Comparison of ENCODE assay signal across 20 cellular contexts in the genomic region with DNA sequence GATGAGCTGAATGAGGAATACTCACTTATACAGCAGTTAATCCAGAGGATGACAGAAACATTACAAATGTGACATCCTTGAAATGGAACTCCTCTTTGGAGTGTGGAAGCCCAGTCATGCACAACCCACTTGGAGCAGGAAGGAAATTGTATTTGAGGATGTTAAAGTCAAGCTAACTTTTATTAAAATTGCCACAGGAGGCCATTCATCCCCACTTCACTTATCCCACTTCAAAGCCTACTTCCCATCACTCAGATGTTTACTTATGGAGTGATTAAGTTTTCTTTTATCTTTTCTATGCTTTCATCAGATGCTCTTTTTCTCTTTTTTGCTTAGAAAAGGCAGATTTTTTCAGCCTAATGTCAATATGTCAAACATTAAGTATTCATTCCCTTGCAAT.
DNase-seq lines count a peak whose midpoint lies in the region; ATAC-seq and TF ChIP-seq lines count a peak whose summit lies in the region.
"Had no signal": no experiment of that assay in that cellular context is flagged by ENCODE, and none has a peak within 500 bp of the region (broad histone marks: within the 10 kb centered on the region; RNA-seq: fewer than 3 reads in every experiment).

No MANE protein-coding gene starts in this region.

- CTCF ChIA-PET in PC-3 (lab: Charles Lee), result no interaction called here

- H3K23me2 ChIP-seq in H9 (ENCODE audit: insufficient read length, low read depth, low read length, poor library complexity, severe bottlenecking), result no peaks in the 10 kb centered on the region

- peaks cover 16 to 34% of the 10 kb centered on the region in 2 experiments for H3K4me1 Mint-ChIP-seq in H9
- H3K4me1 Mint-ChIP-seq in neural progenitor cell, result peaks cover 25% of the 10 kb centered on the region

- TF ChIP-seq CTCF in cardiac muscle cell (IDR thresholded peaks at IDR 0.05; ENCODE audit: low read depth, low read length) (no peak), heart right ventricle (IDR thresholded peaks at IDR 0.05) (no peak), H9 (conservative IDR thresholded peaks at IDR 0.05) (no peak), PC-3 (conservative IDR thresholded peaks at IDR 0.05; ENCODE audit: low read depth, low read length) (no peak), neural progenitor cell (IDR thresholded peaks at IDR 0.05) (no peak)

- intact Hi-C loops in heart right ventricle (cut with DNase I) (no loop called here), PC-3 (cut with micrococcal nuclease) (no loop called here)

- POLR2A ChIA-PET in PC-3 (lab: Charles Lee; ENCODE audit: unreplicated experiment), result interaction anchor here (0.6 kb wide), 1 partner anchor 74 kb away, joined by 3 read pairs; no protein-coding TSS in a partner anchor

- no peak overlapping the region for H2BK20ac ChIP-seq in H9 (ENCODE audit: low read depth, low read length, poor library complexity, severe bottlenecking)

- H3K18ac ChIP-seq in H9 (ENCODE audit: insufficient read length, low read depth, low read length), result no peak overlapping the region

- H3K27me3 ChIP-seq in cardiac muscle cell (no peaks in the 10 kb centered on the region), heart right ventricle (no peaks in the 10 kb centered on the region), H9 (ENCODE audit: insufficient read depth, low read length) (no peaks in the 10 kb centered on the region), PC-3 (ENCODE audit: low read length) (no peaks in the 10 kb centered on the region), neural progenitor cell (no peaks in the 10 kb centered on the region)
- H3K27me3 ChIP-seq: SJCRH30 had no signal

- no peak overlapping the region for H3K23ac ChIP-seq in H9 (ENCODE audit: insufficient read length, low read depth, low read length)

- no peaks in the 10 kb centered on the region for H3K27me3 Mint-ChIP-seq in H9 (ENCODE audit: low read depth)
- H3K27me3 Mint-ChIP-seq in neural progenitor cell (ENCODE audit: insufficient read depth, low read depth), result no peaks in the 10 kb centered on the region

- no peak overlapping the region for H2AFZ ChIP-seq in H9 (ENCODE audit: low read length)
- no peak overlapping the region for H2AFZ ChIP-seq in PC-3 (ENCODE audit: low read length)
- H2AFZ ChIP-seq in neural progenitor cell (replicated peaks), result peak overlapping the region; percentile 20
- H2AFZ ChIP-seq: GM23248 had no signal

- no peaks in the 10 kb centered on the region; a peak in 1 of 7 replicates for H3K36me3 Mint-ChIP-seq in H9 (ENCODE audit: insufficient read depth in 1 of 3, low read depth in 3 of 3)
- H3K36me3 Mint-ChIP-seq in neural progenitor cell, result no peaks in the 10 kb centered on the region

- peak overlapping the region in 2 of 3 experiments; percentile 47 to 82; a peak in 3 of 7 replicates for H3K27ac Mint-ChIP-seq in H9
- H3K27ac Mint-ChIP-seq in neural progenitor cell, result no peak overlapping the region
- H3K27ac Mint-ChIP-seq: CD8-positive, alpha-beta T cell; T-helper 1 cell treated with Interleukin-12 subunit alpha and Interleukin-12 subunit beta and Interleukin-4 antibody, amounts not matched to agents 30 μg/mL and 1 μg/mL, for 36 hours had no signal

- H3K79me1 ChIP-seq in H9 (ENCODE audit: insufficient read depth, low read depth, low read length, poor library complexity, severe bottlenecking), result no peaks in the 10 kb centered on the region

- no peak overlapping the region for H3K56ac ChIP-seq in H9 (ENCODE audit: insufficient read length, low read depth, low read length)

- no peak overlapping the region for H2AK5ac ChIP-seq in H9 (ENCODE audit: insufficient read length, low read length)

- H2BK5ac ChIP-seq in H9 (ENCODE audit: insufficient read length, low read length), result no peak overlapping the region

- H3K4me1 ChIP-seq in cardiac muscle cell (ENCODE audit: low read depth), result no peaks in the 10 kb centered on the region
- H3K4me1 ChIP-seq in heart right ventricle, result no peaks in the 10 kb centered on the region
- H3K4me1 ChIP-seq in H9 (ENCODE audit: insufficient read depth, low read length), result peaks cover 15% of the 10 kb centered on the region
- H3K4me1 ChIP-seq in PC-3 (ENCODE audit: insufficient read depth, low read length), result peaks cover 72% of the 10 kb centered on the region
- no peaks in the 10 kb centered on the region for H3K4me1 ChIP-seq in neural progenitor cell
- H3K4me1 ChIP-seq: SJCRH30 had no signal

- no peaks in the 10 kb centered on the region for H3K9me2 ChIP-seq in PC-3 (replicated peaks; ENCODE audit: low read length)

- H3K9me3 ChIP-seq in cardiac muscle cell (ENCODE audit: low read depth) (no peaks in the 10 kb centered on the region), heart right ventricle (no peaks in the 10 kb centered on the region), H9 (ENCODE audit: control insufficient read depth, low read depth, low read length) (no peaks in the 10 kb centered on the region), PC-3 (ENCODE audit: low read length) (no peaks in the 10 kb centered on the region), neural progenitor cell (ENCODE audit: low read depth) (no peaks in the 10 kb centered on the region)
- H3K9me3 ChIP-seq: SJCRH30 had no signal

- no peak overlapping the region for H3K4me3 ChIP-seq in cardiac muscle cell
- no peak overlapping the region for H3K4me3 ChIP-seq in heart right ventricle
- no peak overlapping the region for H3K4me3 ChIP-seq in PC-3 (ENCODE audit: low read length)
- no peak overlapping the region for H3K4me3 ChIP-seq in neural progenitor cell
- H3K4me3 ChIP-seq: GM23248, SJCRH30 had no signal

- BruUV-seq in PC-3 (replicated peaks; lab: Mats Ljungman, UMichigan), result no TSS peak

- H3K79me2 ChIP-seq in H9 (ENCODE audit: insufficient read depth, low read length) (no peaks in the 10 kb centered on the region), PC-3 (ENCODE audit: low read length) (no peaks in the 10 kb centered on the region), neural progenitor cell (ENCODE audit: low read depth) (no peaks in the 10 kb centered on the region)

- H2BK15ac ChIP-seq in H9 (ENCODE audit: low read depth, low read length), result no peak overlapping the region

- H4K8ac ChIP-seq in H9 (replicated peaks; ENCODE audit: insufficient read length, low read depth, low read length), result no peak overlapping the region

- no peak overlapping the region for H2BK120ac ChIP-seq in H9 (ENCODE audit: low read depth, low read length, poor library complexity, severe bottlenecking)

- no peak overlapping the region for H3K4ac ChIP-seq in H9 (ENCODE audit: low read depth, low read length)

- DNase-seq in cardiac muscle cell (ENCODE audit: low read depth in 1 of 2, low spot score in 1 of 2), result no peak
- DNase-seq in heart right ventricle, result no peak
- DNase-seq in H9, result no peak
- peak; percentile 43 for DNase-seq in PC-3
- no peak for DNase-seq in neural progenitor cell (ENCODE audit: low spot score)
- DNase-seq in NCI-H69 (lab: John Stamatoyannopoulos, UW), result no peak
- DNase-seq in DMS153 treated with DMSO at 0.1 percent for 48 hours (lab: John Stamatoyannopoulos, UW; ENCODE audit: unreplicated experiment), result no peak
- DNase-seq: 8988T; Calu3; CD8-positive, alpha-beta T cell; DMS79 treated with DMSO at 0.1 percent for 48 hours; GDM1; GM23248; NCI-H1436; NCI-H2029; NCI-H82; SJCRH30 had no signal

- H3K4me3 Mint-ChIP-seq in H9 (no peak overlapping the region), neural progenitor cell (no peak overlapping the region)
- H3K4me3 Mint-ChIP-seq: CD8-positive, alpha-beta T cell; T-helper 1 cell treated with Interleukin-12 subunit alpha and Interleukin-12 subunit beta and Interleukin-4 antibody, amounts not matched to agents 30 μg/mL and 1 μg/mL, for 36 hours had no signal

- H3T11ph ChIP-seq in H9 (ENCODE audit: low read length), result no peak overlapping the region

- H4K20me1 ChIP-seq in H9 (ENCODE audit: control insufficient read depth, insufficient read depth, insufficient read length), result no peaks in the 10 kb centered on the region
- no peaks in the 10 kb centered on the region for H4K20me1 ChIP-seq in PC-3 (ENCODE audit: low read length)
- H4K20me1 ChIP-seq in neural progenitor cell (ENCODE audit: low read depth), result no peaks in the 10 kb centered on the region

- no peak overlapping the region for H3K9ac ChIP-seq in H9 (ENCODE audit: extremely low read depth, insufficient read length, low read length)
- H3K9ac ChIP-seq in PC-3 (ENCODE audit: low read length), result 0 out of 2 replicates have a peak overlapping the region, but pooled peaks have one; percentile 19
- no peak overlapping the region for H3K9ac ChIP-seq in neural progenitor cell
- H3K9ac ChIP-seq: GM23248, KMS-11 had no signal

- H3K4me2 ChIP-seq in H9 (ENCODE audit: insufficient read depth, insufficient read length, low read length) (no peak overlapping the region), PC-3 (ENCODE audit: low read length) (no peak overlapping the region), neural progenitor cell (no peak overlapping the region)
- H3K4me2 ChIP-seq: KMS-11 had no signal

- H3F3A ChIP-seq in PC-3 (ENCODE audit: low read length, unreplicated experiment), result peaks cover 24% of the 10 kb centered on the region
- no peaks in the 10 kb centered on the region for H3F3A ChIP-seq in neural progenitor cell (ENCODE audit: low read depth)

- no peak for ATAC-seq in heart right ventricle
- ATAC-seq in PC-3, result no peak
- ATAC-seq in HG02678 (IDR thresholded peaks at IDR 0.05; ENCODE audit: unreplicated experiment), result no peak
- ATAC-seq: CD8-positive, alpha-beta T cell had no signal

- H3K36me3 ChIP-seq in cardiac muscle cell (peaks cover 9% of the 10 kb centered on the region), heart right ventricle (no peaks in the 10 kb centered on the region), PC-3 (ENCODE audit: low read depth, low read length) (no peaks in the 10 kb centered on the region), neural progenitor cell (no peaks in the 10 kb centered on the region)
- H3K36me3 ChIP-seq: SJCRH30 had no signal

- peak overlapping the region; percentile 8 for H3K27ac ChIP-seq in cardiac muscle cell
- no peak overlapping the region for H3K27ac ChIP-seq in heart right ventricle
- peak overlapping the region; percentile 7 for H3K27ac ChIP-seq in H9 (ENCODE audit: insufficient read length, low read depth, low read length)
- peak overlapping the region; percentile 53 for H3K27ac ChIP-seq in PC-3 (ENCODE audit: low read length)
- H3K27ac ChIP-seq in neural progenitor cell, result no peak overlapping the region
- H3K27ac ChIP-seq: GM23248, KMS-11, SJCRH30 had no signal

- H3K9me3 Mint-ChIP-seq in H9 (no peaks in the 10 kb centered on the region), neural progenitor cell (no peaks in the 10 kb centered on the region)
- H3K9me3 Mint-ChIP-seq: CD8-positive, alpha-beta T cell; T-helper 1 cell treated with Interleukin-12 subunit alpha and Interleukin-12 subunit beta and Interleukin-4 antibody, amounts not matched to agents 30 μg/mL and 1 μg/mL, for 36 hours had no signal

- no peak overlapping the region for H4K91ac ChIP-seq in H9 (ENCODE audit: insufficient read length, low read depth, low read length)

- H4K5ac ChIP-seq in H9 (ENCODE audit: insufficient read length, low read depth, low read length), result no peak overlapping the region

- H3K14ac ChIP-seq in H9 (ENCODE audit: insufficient read depth, low read length), result no peak overlapping the region

- no peak overlapping the region for H2BK12ac ChIP-seq in H9 (ENCODE audit: insufficient read length, low read depth, low read length)

Comparison
In these comparisons a context has a peak if more than half of its experiments do, and no peak if none do; other contexts are left out.
1. H3K27ac ChIP-seq: peak in cardiac muscle cell (single experiment), H9 (single experiment) and PC-3 (single experiment); none in heart right ventricle (0 of 10) and neural progenitor cell (single experiment).